Comparison of ENCODE assay signal across 12 cellular contexts in genomic region chr4:154616731-154617130, GRCh38. TPM values are rescaled to one million over a fixed set of nuclear protein-coding genes. Genes with fewer than 3 reads are reported as not detected.
DNase-seq lines count a peak whose midpoint lies in the region; ATAC-seq, FAIRE-seq and TF ChIP-seq lines count a peak whose summit lies in the region.
"Had no signal": no experiment of that assay in that cellular context is flagged by ENCODE, and none has a peak within 500 bp of the region (broad histone marks: within the 10 kb centered on the region; RNA-seq: fewer than 3 reads in every experiment).

No MANE protein-coding gene starts in this region.

- intact Hi-C loops in dorsolateral prefrontal cortex (cut with DNase I) = no loop called here

- FAIRE-seq in bronchial epithelial cell (lab: Jason Lieb, UNC) = peak; percentile 36

- no peaks in the 10 kb centered on the region for H3K36me3 ChIP-seq in bronchial epithelial cell (ENCODE audit: control insufficient read depth, insufficient read depth, low read length)

- TF ChIP-seq CTCF in bronchial epithelial cell (IDR thresholded peaks at IDR 0.05; ENCODE audit: insufficient read depth, low read length, severe bottlenecking) (no peak), dorsolateral prefrontal cortex (IDR thresholded peaks at IDR 0.05 in 54 of 56, conservative IDR thresholded peaks at IDR 0.05 in 2 of 56; ENCODE audit: low read depth in 1 of 56, partially characterized antibody in 56 of 56) (no peak)

- H3K4me3 ChIP-seq in bronchial epithelial cell (ENCODE audit: low read depth, low read length) (no peak overlapping the region), dorsolateral prefrontal cortex (no peak overlapping the region)

- no peak overlapping the region for H3K27ac ChIP-seq in dorsolateral prefrontal cortex
- H3K27ac ChIP-seq: epithelial cell of prostate had no signal

- DNase-seq in bronchial epithelial cell (ENCODE audit: low read depth) = no peak
- DNase-seq in NCI-H526 treated with DMSO at 0.1 percent for 48 hours (lab: John Stamatoyannopoulos, UW) = no peak
- DNase-seq in activated CD4-positive, CD25-positive, alpha-beta regulatory T cell (lab: John Stamatoyannopoulos, UW) = no peak
- DNase-seq in dorsolateral prefrontal cortex = no peak
- DNase-seq in NCI-H1417 treated with DMSO at 0.1 percent for 48 hours (lab: John Stamatoyannopoulos, UW) = no peak

- ATAC-seq in GM18508 (IDR thresholded peaks at IDR 0.05; ENCODE audit: insufficient read depth, unreplicated experiment) (peak; percentile 93), GM21367 (IDR thresholded peaks at IDR 0.05; ENCODE audit: unreplicated experiment) (peak; percentile 97), HG03095 (IDR thresholded peaks at IDR 0.05; ENCODE audit: unreplicated experiment) (peak; percentile 95)

- H3K27me3 ChIP-seq in bronchial epithelial cell (ENCODE audit: control insufficient read depth, insufficient read depth, low read length) (no peaks in the 10 kb centered on the region), dorsolateral prefrontal cortex (no peaks in the 10 kb centered on the region)

RNA-seq across cellular contexts. Expression of gene FGG, which starts 4.3 kb away (rescaled TPM):
- total RNA-seq in bronchial epithelial cell (0.26 and 0.38 TPM in 2 replicates), dorsolateral prefrontal cortex (under 1 TPM in 2 of 120 experiments, not detected in 118; 0.34 to 0.65 TPM)
- total RNA-seq: activated naive CD4-positive, alpha-beta T cell treated with anti-CD3 and anti-CD28 coated beads, Interleukin-2, amount 50 U/mL, for 72 hours had no signal

RNA-seq across cellular contexts. Expression of gene FGA, which starts 26.2 kb away (rescaled TPM):
- total RNA-seq in bronchial epithelial cell (not detected in 2 replicates), dorsolateral prefrontal cortex (under 1 TPM in 3 of 120 experiments, not detected in 117; 0.24 to 0.30 (median 0.30) TPM)
- total RNA-seq: activated naive CD4-positive, alpha-beta T cell treated with anti-CD3 and anti-CD28 coated beads, Interleukin-2, amount 50 U/mL, for 72 hours; HT1080; NCI-H460 had no signal

RNA-seq across cellular contexts. Expression of gene FGB, which starts 53.9 kb away (rescaled TPM):
- not detected in 2 replicates for total RNA-seq in bronchial epithelial cell
- not detected for total RNA-seq in dorsolateral prefrontal cortex
- total RNA-seq: activated naive CD4-positive, alpha-beta T cell treated with anti-CD3 and anti-CD28 coated beads, Interleukin-2, amount 50 U/mL, for 72 hours; HT1080 had no signal
